28 cellular contexts compared by ENCODE assay signal in the genomic region with DNA sequence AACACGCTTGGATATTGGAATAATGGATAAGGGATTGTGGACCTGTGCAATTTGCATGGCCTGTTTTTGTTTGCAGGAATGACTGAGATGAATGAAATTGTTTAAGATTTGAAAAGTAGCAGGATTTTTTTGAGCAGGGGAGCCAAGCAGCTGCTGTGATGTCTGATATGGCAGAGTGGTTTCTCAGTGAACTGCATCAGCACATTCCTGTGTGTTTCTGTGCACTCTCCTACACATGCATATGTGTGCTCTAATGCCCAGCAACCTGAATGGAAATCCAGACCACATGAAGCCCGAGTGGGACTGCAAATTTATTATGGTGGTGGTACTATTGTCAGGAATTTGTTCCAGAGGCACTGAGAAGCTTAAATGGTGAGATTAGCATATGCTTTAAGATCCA.
DNase-seq lines count a peak whose midpoint lies in the region; ATAC-seq, FAIRE-seq and TF ChIP-seq lines count a peak whose summit lies in the region.
"Had no signal": no experiment of that assay in that cellular context is flagged by ENCODE, and none has a peak within 500 bp of the region (broad histone marks: within the 10 kb centered on the region; RNA-seq: fewer than 3 reads in every experiment).

No MANE protein-coding gene starts in this region.

- H4K20me1 ChIP-seq in astrocyte (ENCODE audit: insufficient read depth, low read length) = no peaks in the 10 kb centered on the region

- peaks cover 4% of the 10 kb centered on the region for H3K4me1 ChIP-seq in cardiac muscle cell (ENCODE audit: low read depth)
- peaks cover 3% of the 10 kb centered on the region for H3K4me1 ChIP-seq in astrocyte (ENCODE audit: insufficient read depth, low read length)
- H3K4me1 ChIP-seq: Peyer's patch, testis had no signal

- no peaks in the 10 kb centered on the region for H3K9me3 Mint-ChIP-seq in astrocyte (ENCODE audit: unreplicated experiment)
- H3K9me3 Mint-ChIP-seq: effector memory CD8-positive, alpha-beta T cell; HFFc6; stimulated activated memory B cell treated with anti-CD40 and anti-IgM and Interleukin-4, amounts not matched to agents 10 μg/mL and 1 μg/mL and 100 μg/mL, for 72 hours had no signal

- no peaks in the 10 kb centered on the region for H3K79me2 ChIP-seq in astrocyte (ENCODE audit: insufficient read depth, low read length)

- peak; percentile 34 to 38 for DNase-seq in cardiac muscle cell (ENCODE audit: low read depth in 1 of 2, low spot score in 1 of 2)
- no peak for DNase-seq in left ventricle myocardium superior
- DNase-seq in astrocyte (ENCODE audit: low read depth) = peak; percentile 38
- peak; percentile 31 for DNase-seq in kidney epithelial cell (ENCODE audit: low read depth)
- peak; percentile 7 for DNase-seq in urothelium cell line (ENCODE audit: low spot score)
- DNase-seq in NCI-H2227 treated with DMSO at 0.1 percent for 48 hours (lab: John Stamatoyannopoulos, UW) = no peak
- no peak for DNase-seq in cerebellum (ENCODE audit: low spot score)
- DNase-seq in GOT3 (lab: John Stamatoyannopoulos, UW) = no peak
- DNase-seq: activated CD8-positive, alpha-beta T cell treated with anti-CD3 and anti-CD28 coated beads, Interleukin-2, amount 10 ng/mL, durations not matched to agents 7 days and 5 days; activated naive CD4-positive, alpha-beta T cell treated with Interleukin-2 at 50 U/mL for 16 hours; activated T-cell treated with anti-CD3 and anti-CD28 coated beads, Interleukin-2, amount 50 U/mL, for 1 hour; effector memory CD8-positive, alpha-beta T cell; esophagus squamous epithelium; head of caudate nucleus; HFFc6; NCI-H146; NCI-H345; Peyer's patch; T-helper 9 cell; testis had no signal

- no peak overlapping the region for H3K4me3 Mint-ChIP-seq in astrocyte (ENCODE audit: unreplicated experiment)
- H3K4me3 Mint-ChIP-seq: activated CD8-positive, alpha-beta T cell treated with anti-CD3 and anti-CD28 coated beads, Interleukin-2, amount 10 ng/mL, durations not matched to agents 7 days and 5 days; effector memory CD8-positive, alpha-beta T cell; HFFc6; stimulated activated memory B cell treated with anti-CD40 and anti-IgM and Interleukin-4, amounts not matched to agents 10 μg/mL and 1 μg/mL and 100 μg/mL, for 72 hours had no signal

- no peak overlapping the region for H3K9ac ChIP-seq in astrocyte (ENCODE audit: low read length)
- H3K9ac ChIP-seq: parathyroid adenoma had no signal

- no peaks in the 10 kb centered on the region for H3K36me3 Mint-ChIP-seq in astrocyte (ENCODE audit: low read depth, unreplicated experiment)
- H3K36me3 Mint-ChIP-seq: stimulated activated memory B cell treated with anti-CD40 and anti-IgM and Interleukin-4, amounts not matched to agents 10 μg/mL and 1 μg/mL and 100 μg/mL, for 72 hours had no signal

- no peak overlapping the region for H2AFZ ChIP-seq in astrocyte (ENCODE audit: low read depth, low read length)
- H2AFZ ChIP-seq: parathyroid adenoma had no signal

- intact Hi-C loops in left ventricle myocardium superior (cut with micrococcal nuclease) = no loop called here

- FAIRE-seq in astrocyte (lab: Jason Lieb, UNC) (no peak), urothelium cell line (lab: Jason Lieb, UNC) (peak; percentile 35)
- FAIRE-seq: A204.1, G401.6 had no signal

- no peaks in the 10 kb centered on the region for H3K27me3 ChIP-seq in cardiac muscle cell
- no peaks in the 10 kb centered on the region for H3K27me3 ChIP-seq in astrocyte (ENCODE audit: insufficient read depth, low read length)
- no peaks in the 10 kb centered on the region for H3K27me3 ChIP-seq in kidney epithelial cell (ENCODE audit: control insufficient read depth, insufficient read depth, low read length)
- H3K27me3 ChIP-seq: esophagus squamous epithelium, Peyer's patch, testis had no signal

- H3K27me3 Mint-ChIP-seq in astrocyte (ENCODE audit: low read depth, unreplicated experiment) = no peaks in the 10 kb centered on the region
- H3K27me3 Mint-ChIP-seq: effector memory CD8-positive, alpha-beta T cell; stimulated activated memory B cell treated with anti-CD40 and anti-IgM and Interleukin-4, amounts not matched to agents 10 μg/mL and 1 μg/mL and 100 μg/mL, for 72 hours had no signal

- no peak overlapping the region for H3K4me3 ChIP-seq in cardiac muscle cell
- no peak overlapping the region for H3K4me3 ChIP-seq in astrocyte (ENCODE audit: insufficient read depth, low read depth, low read length)
- H3K4me3 ChIP-seq in kidney epithelial cell (ENCODE audit: low read depth, low read length) = no peak overlapping the region
- H3K4me3 ChIP-seq: esophagus squamous epithelium, lung, Peyer's patch, testis had no signal

- H3K27ac Mint-ChIP-seq in astrocyte (ENCODE audit: unreplicated experiment) = peak overlapping the region; percentile 2
- H3K27ac Mint-ChIP-seq: activated CD8-positive, alpha-beta T cell treated with anti-CD3 and anti-CD28 coated beads, Interleukin-2, amount 10 ng/mL, durations not matched to agents 7 days and 5 days; effector memory CD8-positive, alpha-beta T cell; HFFc6; stimulated activated memory B cell treated with anti-CD40 and anti-IgM and Interleukin-4, amounts not matched to agents 10 μg/mL and 1 μg/mL and 100 μg/mL, for 72 hours had no signal

- H3K4me1 Mint-ChIP-seq in astrocyte (ENCODE audit: low read depth, unreplicated experiment) = peaks cover 22% of the 10 kb centered on the region
- H3K4me1 Mint-ChIP-seq: stimulated activated memory B cell treated with anti-CD40 and anti-IgM and Interleukin-4, amounts not matched to agents 10 μg/mL and 1 μg/mL and 100 μg/mL, for 72 hours had no signal

- H3K27ac ChIP-seq in cardiac muscle cell (no peak overlapping the region), astrocyte (ENCODE audit: low read depth, low read length) (no peak overlapping the region)
- H3K27ac ChIP-seq: C4-2B, esophagus squamous epithelium, parathyroid adenoma, Peyer's patch, testis had no signal

- H3K4me2 ChIP-seq in astrocyte (ENCODE audit: low read length) = no peak overlapping the region

- H3K9me3 ChIP-seq in cardiac muscle cell (ENCODE audit: low read depth) = no peaks in the 10 kb centered on the region
- H3K9me3 ChIP-seq in astrocyte (ENCODE audit: insufficient read depth, low read depth, low read length) = no peaks in the 10 kb centered on the region
- H3K9me3 ChIP-seq: esophagus squamous epithelium, Peyer's patch, testis had no signal

- no peaks in the 10 kb centered on the region for H3K36me3 ChIP-seq in cardiac muscle cell
- no peaks in the 10 kb centered on the region for H3K36me3 ChIP-seq in astrocyte (ENCODE audit: insufficient read depth, low read length)
- no peaks in the 10 kb centered on the region for H3K36me3 ChIP-seq in kidney epithelial cell (ENCODE audit: control insufficient read depth, insufficient read depth, low read length)
- H3K36me3 ChIP-seq: esophagus squamous epithelium, Peyer's patch had no signal

- no peak for TF ChIP-seq CTCF in cardiac muscle cell (IDR thresholded peaks at IDR 0.05; ENCODE audit: low read depth, low read length)
- no peak for TF ChIP-seq CTCF in astrocyte (IDR thresholded peaks at IDR 0.05; ENCODE audit: insufficient read depth, low read depth, low read length)
- TF ChIP-seq CTCF in kidney epithelial cell (IDR thresholded peaks at IDR 0.05; ENCODE audit: insufficient read depth, low read length, poor library complexity, severe bottlenecking) = no peak

- ATAC-seq in left ventricle myocardium superior = no peak
- ATAC-seq: activated CD4-positive, CD25-positive, alpha-beta regulatory T cell treated with anti-CD3 and anti-CD28 coated beads, Interleukin-2, amount 50 U/mL, for 24 hours; activated CD8-positive, alpha-beta T cell treated with anti-CD3 and anti-CD28 coated beads, Interleukin-2, amount 10 ng/mL, durations not matched to agents 7 days and 5 days; effector memory CD8-positive, alpha-beta T cell; sciatic nerve; stimulated activated memory B cell treated with anti-CD40 and anti-IgM and Interleukin-4, amounts not matched to agents 10 μg/mL and 1 μg/mL and 100 μg/mL, for 72 hours had no signal

Comparison
In these comparisons a context has a peak if more than half of its experiments do, and no peak if none do; other contexts are left out.
1. DNase-seq: peak in cardiac muscle cell (2 of 2), astrocyte (single experiment), kidney epithelial cell (single experiment) and urothelium cell line (single experiment); none in left ventricle myocardium superior (single experiment), NCI-H2227 treated with DMSO at 0.1 percent for 48 hours (single experiment), cerebellum (single experiment) and GOT3 (single experiment).